Comparison of ENCODE assay signal across 31 cellular contexts in the genomic region with DNA sequence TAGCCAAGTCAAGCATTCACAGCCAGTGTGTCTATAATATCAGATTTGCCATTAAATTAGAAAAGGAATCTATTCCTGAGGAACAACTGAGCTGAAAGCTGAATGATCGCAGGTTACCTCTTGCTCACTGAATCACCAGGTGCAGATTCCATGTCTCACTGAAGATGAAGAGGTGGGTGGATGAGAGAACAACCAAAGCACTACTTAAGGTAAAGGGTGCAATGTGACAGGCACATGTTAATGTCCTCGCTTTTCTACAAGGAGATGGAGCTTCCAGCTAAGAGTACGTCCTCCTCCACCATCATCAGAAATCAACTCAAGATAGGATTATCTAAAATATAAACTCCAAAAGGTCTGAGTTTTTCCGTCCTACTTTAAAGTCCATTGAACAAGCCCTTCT. TPM values are rescaled to one million over a fixed set of nuclear protein-coding genes. Genes with fewer than 3 reads are reported as not detected.
"Had no signal": no experiment of that assay in that cellular context is flagged by ENCODE, and none has a peak within 500 bp of the region (broad histone marks: within the 10 kb centered on the region; RNA-seq: fewer than 3 reads in every experiment).

No MANE protein-coding gene starts in this region.

- DNase-seq: Karpas-422, MM.1S, MV-4-11, NCI-H1092, NCI-H1105, NCI-H1417 treated with DMSO at 0.1 percent for 48 hours, NCI-H1436 treated with DMSO at 0.1 percent for 48 hours, NCI-H1694 treated with DMSO at 0.1 percent for 48 hours, NCI-H187 treated with DMSO at 0.1 percent for 48 hours, NCI-H2029, NCI-H2081, NCI-H2171, NCI-H226, NCI-H446 treated with DMSO at 0.1 percent for 48 hours, NCI-H510A, NCI-H524, NCI-H526, NCI-H69, NCI-H748 treated with DMSO at 0.1 percent for 48 hours, NCI-H82, PC-3, Peyer's patch, Right ventricle myocardium superior, RPMI8226, SHP77 treated with DMSO at 0.1 percent for 48 hours, SK-N-SH, SW 1271 had no signal

- H3K9ac ChIP-seq: KMS-11, SK-N-SH had no signal

- H3K27ac ChIP-seq: KMS-11, Peyer's patch, SJSA1 had no signal

- H3K9me2 ChIP-seq: SK-N-SH had no signal

- H3K4me1 ChIP-seq: Peyer's patch had no signal

- H3K27me3 ChIP-seq: Peyer's patch had no signal

- H3K36me3 ChIP-seq: Peyer's patch, SJSA1 had no signal

- ATAC-seq: PC-3 had no signal

- H3K9me3 ChIP-seq: Peyer's patch, SJSA1, SK-N-SH had no signal

- H3K4me2 ChIP-seq: KMS-11, SK-N-SH had no signal

- H3K4me3 ChIP-seq: Peyer's patch, SJSA1 had no signal

RNA-seq across cellular contexts. Expression of a gene that starts 4.6 kb away (rescaled TPM):
- total RNA-seq: LHCN-M2, OCI-LY7, SJSA1 had no signal
